ENCODE assay signal across 11 cellular contexts in genomic region chr13:101529419-101529818, GRCh38.
A peak's percentile ranks its signal among the peaks of the same experiment; 100 is the strongest.
DNase-seq lines count a peak whose midpoint lies in the region; ATAC-seq, FAIRE-seq and TF ChIP-seq lines count a peak whose summit lies in the region.
"Had no signal": no experiment of that assay in that cellular context is flagged by ENCODE, and none has a peak within 500 bp of the region (broad histone marks: within the 10 kb centered on the region; RNA-seq: fewer than 3 reads in every experiment).

No MANE protein-coding gene starts in this region.

- H3K36me3 ChIP-seq in astrocyte (ENCODE audit: insufficient read depth, low read length) (no peaks in the 10 kb centered on the region), hepatocyte (replicated peaks; ENCODE audit: insufficient read depth, low read depth) (no peaks in the 10 kb centered on the region)

- TF ChIP-seq CTCF in astrocyte (IDR thresholded peaks at IDR 0.05; ENCODE audit: insufficient read depth, low read depth, low read length) (no peak), hepatocyte (IDR thresholded peaks at IDR 0.05; ENCODE audit: poor library complexity) (no peak)

- DNase-seq in astrocyte (ENCODE audit: low read depth) (peak; percentile 91), non-pigmented ciliary epithelial cell (ENCODE audit: low read depth) (peak; percentile 85), DMS114 treated with DMSO at 0.1 percent for 48 hours (lab: John Stamatoyannopoulos, UW; ENCODE audit: unreplicated experiment) (no peak), hepatocyte (ENCODE audit: low spot score) (no peak)
- DNase-seq in activated naive CD8-positive, alpha-beta T cell treated with anti-CD3 and anti-CD28 coated beads for 36 hours = no peak
- DNase-seq: activated CD4-positive, CD25-positive, alpha-beta regulatory T cell treated with anti-CD3 and anti-CD28 coated beads, Interleukin-2, amount 50 U/mL, for 72 hours; NCI-H345 had no signal

- H3K79me2 ChIP-seq in astrocyte (ENCODE audit: insufficient read depth, low read length) (no peaks in the 10 kb centered on the region), hepatocyte (no peaks in the 10 kb centered on the region)

- no peaks in the 10 kb centered on the region for H3K9me3 ChIP-seq in astrocyte (ENCODE audit: insufficient read depth, low read depth, low read length)
- no peaks in the 10 kb centered on the region for H3K9me3 ChIP-seq in hepatocyte (ENCODE audit: low read depth)

- peaks cover 7% of the 10 kb centered on the region for H3K4me1 Mint-ChIP-seq in astrocyte (ENCODE audit: low read depth, unreplicated experiment)
- peaks cover 5% of the 10 kb centered on the region for H3K4me1 Mint-ChIP-seq in activated naive CD8-positive, alpha-beta T cell treated with anti-CD3 and anti-CD28 coated beads for 36 hours

- peak overlapping the region; percentile 3 for H3K27ac Mint-ChIP-seq in astrocyte (ENCODE audit: unreplicated experiment)
- no peak overlapping the region for H3K27ac Mint-ChIP-seq in activated naive CD8-positive, alpha-beta T cell treated with anti-CD3 and anti-CD28 coated beads for 36 hours

- H2AFZ ChIP-seq in astrocyte (ENCODE audit: low read depth, low read length) (peak overlapping the region; percentile 24), hepatocyte (no peak overlapping the region)

- H3K27me3 ChIP-seq in astrocyte (ENCODE audit: insufficient read depth, low read length) (no peaks in the 10 kb centered on the region), hepatocyte (no peaks in the 10 kb centered on the region)

- no peaks in the 10 kb centered on the region for H3K27me3 Mint-ChIP-seq in astrocyte (ENCODE audit: low read depth, unreplicated experiment)
- H3K27me3 Mint-ChIP-seq in activated naive CD8-positive, alpha-beta T cell treated with anti-CD3 and anti-CD28 coated beads for 36 hours = peaks cover 15% of the 10 kb centered on the region

- H3K9me3 Mint-ChIP-seq in astrocyte (ENCODE audit: unreplicated experiment) = no peaks in the 10 kb centered on the region
- no peaks in the 10 kb centered on the region for H3K9me3 Mint-ChIP-seq in activated naive CD8-positive, alpha-beta T cell treated with anti-CD3 and anti-CD28 coated beads for 36 hours

- no peaks in the 10 kb centered on the region for H4K20me1 ChIP-seq in astrocyte (ENCODE audit: insufficient read depth, low read length)
- H4K20me1 ChIP-seq in hepatocyte (ENCODE audit: insufficient read depth, poor library complexity, severe bottlenecking) = no peaks in the 10 kb centered on the region

- peak overlapping the region; percentile 41 for H3K4me2 ChIP-seq in astrocyte (ENCODE audit: low read length)
- H3K4me2 ChIP-seq in hepatocyte = no peak overlapping the region

- H3K27ac ChIP-seq in astrocyte (ENCODE audit: low read depth, low read length) (no peak overlapping the region), hepatocyte (no peak overlapping the region)
- H3K27ac ChIP-seq: HL-60 had no signal

- ATAC-seq in GM18868 (IDR thresholded peaks at IDR 0.05; ENCODE audit: unreplicated experiment) (peak; percentile 86), HG02798 (IDR thresholded peaks at IDR 0.05; ENCODE audit: poor library complexity, unreplicated experiment) (peak; percentile 42), GM19324 (IDR thresholded peaks at IDR 0.05; ENCODE audit: low FRiP score, unreplicated experiment) (no peak)

- H3K4me3 ChIP-seq in astrocyte (ENCODE audit: insufficient read depth, low read depth, low read length) = no peak overlapping the region
- H3K4me3 ChIP-seq in hepatocyte = no peak overlapping the region

- WGBS in hepatocyte (ENCODE audit: low lambda C conversion rate, missing lambda C conversion rate) = 47% methylated on average over 4 of the region's 4 CpGs

- H3K36me3 Mint-ChIP-seq in astrocyte (ENCODE audit: low read depth, unreplicated experiment) = no peaks in the 10 kb centered on the region
- no peaks in the 10 kb centered on the region for H3K36me3 Mint-ChIP-seq in activated naive CD8-positive, alpha-beta T cell treated with anti-CD3 and anti-CD28 coated beads for 36 hours

- no peak overlapping the region for H3K4me3 Mint-ChIP-seq in astrocyte (ENCODE audit: unreplicated experiment)
- no peak overlapping the region for H3K4me3 Mint-ChIP-seq in activated naive CD8-positive, alpha-beta T cell treated with anti-CD3 and anti-CD28 coated beads for 36 hours

- FAIRE-seq in astrocyte (lab: Jason Lieb, UNC) = peak; percentile 20

- H3K4me1 ChIP-seq in astrocyte (ENCODE audit: insufficient read depth, low read length) (no peaks in the 10 kb centered on the region), hepatocyte (ENCODE audit: insufficient read depth) (no peaks in the 10 kb centered on the region)

- H3K9ac ChIP-seq in astrocyte (ENCODE audit: low read length) = no peak overlapping the region

- H3K9me2 ChIP-seq in hepatocyte (replicated peaks; ENCODE audit: insufficient read depth) = peaks cover 3% of the 10 kb centered on the region

Comparison
In these comparisons a context has a peak if more than half of its experiments do, and no peak if none do; other contexts are left out.
1. DNase-seq: peak in astrocyte (single experiment) and non-pigmented ciliary epithelial cell (single experiment); none in DMS114 treated with DMSO at 0.1 percent for 48 hours (single experiment), hepatocyte (single experiment) and activated naive CD8-positive, alpha-beta T cell treated with anti-CD3 and anti-CD28 coated beads for 36 hours (single experiment).